ENCODE assay signal across 10 cellular contexts in genomic region chrX:13764765-13765164, GRCh38. TPM values are rescaled to one million over a fixed set of nuclear protein-coding genes. Genes with fewer than 3 reads are reported as not detected.
A peak's percentile ranks its signal among the peaks of the same experiment; 100 is the strongest.
DNase-seq lines count a peak whose midpoint lies in the region; TF ChIP-seq lines count a peak whose summit lies in the region.
"Had no signal": no experiment of that assay in that cellular context is flagged by ENCODE, and none has a peak within 500 bp of the region (broad histone marks: within the 10 kb centered on the region; RNA-seq: fewer than 3 reads in every experiment).

No MANE protein-coding gene starts in this region.

- no peak overlapping the region for H3K4me2 ChIP-seq in MM.1S (ENCODE audit: low read depth, low read length)

- intact Hi-C loops in thyroid gland (cut with DNase I), result no loop called here

- H3K9me3 ChIP-seq in thyroid gland (no peaks in the 10 kb centered on the region), MM.1S (replicated peaks; ENCODE audit: insufficient read depth, low read length) (no peaks in the 10 kb centered on the region)

- WGBS in thyroid gland, 2 donors, result 59 to 67% methylated on average over 6 of the region's 6 CpGs

- H3K27ac ChIP-seq in thyroid gland (peak overlapping the region in 2 of 3 donors; percentile 27 to 44), MM.1S (ENCODE audit: low read length) (no peak overlapping the region)

- TF ChIP-seq POLR2A in thyroid gland (IDR thresholded peaks at IDR 0.05), result no peak

- H3F3A ChIP-seq in MM.1S (ENCODE audit: insufficient read depth, low read length), result 0 out of 2 replicates have a peak, but pooled peaks cover 3% of the 10 kb centered on the region

- no peaks in the 10 kb centered on the region for H3K9me2 ChIP-seq in MM.1S (replicated peaks; ENCODE audit: insufficient read depth, low read length)

- TF ChIP-seq CTCF in thyroid gland (IDR thresholded peaks at IDR 0.05), result peak in 2 of 6 experiments; percentile 15 to 24
- TF ChIP-seq CTCF in MM.1S (IDR thresholded peaks at IDR 0.05; ENCODE audit: low read length), result no peak

- H4K20me1 ChIP-seq in MM.1S (ENCODE audit: insufficient read depth, low read length), result no peaks in the 10 kb centered on the region

- no peaks in the 10 kb centered on the region for H3K27me3 ChIP-seq in thyroid gland
- no peaks in the 10 kb centered on the region for H3K27me3 ChIP-seq in MM.1S (replicated peaks; ENCODE audit: insufficient read depth, low read length)

- H3K79me2 ChIP-seq in MM.1S (ENCODE audit: low read length), result no peaks in the 10 kb centered on the region

- peaks cover 29 to 31% of the 10 kb centered on the region in 2 donors for H3K36me3 ChIP-seq in thyroid gland
- H3K36me3 ChIP-seq in MM.1S (replicated peaks; ENCODE audit: insufficient read depth, low read length), result no peaks in the 10 kb centered on the region

- DNase-seq in NCI-H146 (lab: John Stamatoyannopoulos, UW) (peak; percentile 4), NCI-H146 treated with DMSO at 0.1 percent for 48 hours (lab: John Stamatoyannopoulos, UW; ENCODE audit: unreplicated experiment) (no peak), cerebellar nuclear complex (lab: John Stamatoyannopoulos, UW) (peak; percentile 29 to 75), left kidney (ENCODE audit: low read depth, low spot score) (peak; percentile 57), thyroid gland (peak in 1 of 2 donors; percentile 23), SIG-M5 (lab: John Stamatoyannopoulos, UW) (no peak), kidney tubule cell (ENCODE audit: low spot score) (no peak), MM.1S (no peak)
- DNase-seq: effector memory CD8-positive, alpha-beta T cell; natural killer cell had no signal

- no peak overlapping the region for H3K9ac ChIP-seq in MM.1S (ENCODE audit: low read length)

- H3K4me3 ChIP-seq in thyroid gland (replicated peaks in 1 of 3), result no peak overlapping the region
- H3K4me3 ChIP-seq in MM.1S (ENCODE audit: low read length), result no peak overlapping the region

- H2AFZ ChIP-seq in MM.1S (ENCODE audit: low read length), result no peak overlapping the region

- H3K4me1 ChIP-seq in thyroid gland (peaks cover 0 to 3% of the 10 kb centered on the region in 2 donors), MM.1S (ENCODE audit: low read length) (no peaks in the 10 kb centered on the region)

RNA-seq across cellular contexts. Expression of gene OFD1, which starts 30.2 kb away (rescaled TPM):
- 10 to 100 TPM; 33.6 to 46.0 (median 43.5) TPM for total RNA-seq in thyroid gland

RNA-seq across cellular contexts. Expression of gene TRAPPC2, which starts 30.3 kb away (rescaled TPM):
- total RNA-seq in thyroid gland, result 10 to 100 TPM; 18.9 to 27.7 (median 22.1) TPM

RNA-seq across cellular contexts. Expression of gene GPM6B, which starts 52.1 kb away (rescaled TPM):
- total RNA-seq in thyroid gland, result 1 to 10 TPM; 2.3 to 9.9 (median 6.1) TPM
- total RNA-seq: natural killer cell had no signal

Comparison
In these comparisons a context has a peak if more than half of its experiments do, and no peak if none do; other contexts are left out.
1. DNase-seq: peak in NCI-H146 (single experiment), cerebellar nuclear complex (2 of 2) and left kidney (single experiment); none in NCI-H146 treated with DMSO at 0.1 percent for 48 hours (single experiment), SIG-M5 (single experiment), kidney tubule cell (single experiment) and MM.1S (single experiment).